Comparison of ENCODE assay signal across 16 cellular contexts in the genomic region with DNA sequence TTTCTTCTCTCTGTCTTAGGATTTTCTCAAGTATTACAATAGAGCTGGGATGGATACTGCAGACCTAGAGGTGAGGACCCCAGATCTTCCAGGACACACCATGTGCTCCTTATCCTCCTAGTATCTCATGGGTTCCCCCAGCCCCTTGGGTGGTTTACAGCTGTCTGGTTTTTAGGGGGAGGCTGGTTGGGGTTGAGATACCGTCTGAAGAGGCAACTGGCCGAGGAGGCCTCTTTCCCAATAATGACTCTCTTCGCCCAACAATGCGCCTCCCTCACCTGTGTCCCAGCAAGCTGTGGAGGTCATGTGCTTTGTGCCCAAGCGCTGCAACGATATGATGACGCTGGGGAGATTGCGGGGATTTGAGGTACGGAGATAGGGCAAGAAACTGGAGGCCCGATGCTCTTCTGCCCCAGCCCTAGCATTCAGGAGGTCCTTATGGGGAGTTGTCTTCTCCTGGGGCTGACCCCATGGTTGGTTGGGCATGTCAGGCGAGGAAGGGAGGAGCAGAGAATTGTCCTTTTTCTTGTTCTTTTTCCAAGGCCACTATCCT. TPM values are rescaled to one million over a fixed set of nuclear protein-coding genes. Genes with fewer than 3 reads are reported as not detected.
DNase-seq lines count a peak whose midpoint lies in the region; ATAC-seq, FAIRE-seq and TF ChIP-seq lines count a peak whose summit lies in the region.
"Had no signal": no experiment of that assay in that cellular context is flagged by ENCODE, and none has a peak within 500 bp of the region (broad histone marks: within the 10 kb centered on the region; RNA-seq: fewer than 3 reads in every experiment).

No MANE protein-coding gene starts in this region.

- DNase-seq in left ventricle myocardium inferior (no peak), left ventricle myocardium superior (no peak), astrocyte (ENCODE audit: low read depth) (no peak), naive B cell (no peak), tibial artery (peak in 1 of 2 donors; percentile 40), NCI-H524 (lab: John Stamatoyannopoulos, UW) (no peak)
- no peak for DNase-seq in activated CD8-positive, alpha-beta T cell treated with anti-CD3 and anti-CD28 coated beads, Interleukin-2, amount 10 ng/mL, durations not matched to agents 7 days and 5 days
- DNase-seq: CD8-positive, alpha-beta memory T cell; NCI-H1436; NCI-H2029; SHP77 had no signal

- peaks cover 8% of the 10 kb centered on the region for H3K4me1 Mint-ChIP-seq in astrocyte (ENCODE audit: low read depth, unreplicated experiment)
- H3K4me1 Mint-ChIP-seq in naive B cell = peaks cover 37 to 64% (median 61%) of the 10 kb centered on the region in 3 donors
- peaks cover 17% of the 10 kb centered on the region for H3K4me1 Mint-ChIP-seq in activated CD8-positive, alpha-beta T cell treated with anti-CD3 and anti-CD28 coated beads, Interleukin-2, amount 10 ng/mL, durations not matched to agents 7 days and 5 days (ENCODE audit: low read depth)

- H3K9me3 ChIP-seq in left ventricle myocardium inferior (replicated peaks) (no peaks in the 10 kb centered on the region), astrocyte (ENCODE audit: insufficient read depth, low read depth, low read length) (no peaks in the 10 kb centered on the region), tibial artery (no peaks in the 10 kb centered on the region)
- H3K9me3 ChIP-seq: SK-N-SH had no signal

- H3K4me3 Mint-ChIP-seq in astrocyte (ENCODE audit: unreplicated experiment) (peak overlapping the region; percentile 40), naive B cell (peak overlapping the region; percentile 10 to 81 (median 60))
- H3K4me3 Mint-ChIP-seq in activated CD8-positive, alpha-beta T cell treated with anti-CD3 and anti-CD28 coated beads, Interleukin-2, amount 10 ng/mL, durations not matched to agents 7 days and 5 days = no peak overlapping the region
- H3K4me3 Mint-ChIP-seq: CD8-positive, alpha-beta memory T cell had no signal

- H3K36me3 Mint-ChIP-seq in astrocyte (ENCODE audit: low read depth, unreplicated experiment) (peaks cover 50% of the 10 kb centered on the region), naive B cell (no peaks in the 10 kb centered on the region)
- H3K36me3 Mint-ChIP-seq in activated CD8-positive, alpha-beta T cell treated with anti-CD3 and anti-CD28 coated beads, Interleukin-2, amount 10 ng/mL, durations not matched to agents 7 days and 5 days (ENCODE audit: low read depth) = no peaks in the 10 kb centered on the region
- H3K36me3 Mint-ChIP-seq: CD8-positive, alpha-beta memory T cell had no signal

- CTCF ChIA-PET in activated CD8-positive, alpha-beta T cell treated with anti-CD3 and anti-CD28 coated beads, Interleukin-2, amount 10 ng/mL, durations not matched to agents 7 days and 5 days (lab: Charles Lee) = interaction anchor here (1.0 to 4.3 kb wide), 6 partner anchors 9 to 127 kb away, joined by 3 to 28 read pairs (median 4); no protein-coding TSS in a partner anchor

- H3K4me3 ChIP-seq in left ventricle myocardium inferior (peak overlapping the region; percentile 87), astrocyte (ENCODE audit: insufficient read depth, low read depth, low read length) (no peak overlapping the region), tibial artery (no peak overlapping the region)

- POLR2A ChIA-PET in activated CD8-positive, alpha-beta T cell treated with anti-CD3 and anti-CD28 coated beads, Interleukin-2, amount 10 ng/mL, durations not matched to agents 7 days and 5 days (lab: Charles Lee) = interaction anchor here (0.9 kb wide), 1 partner anchor 10 kb away, joined by 3 read pairs; no protein-coding TSS in a partner anchor

- H4K20me1 ChIP-seq in astrocyte (ENCODE audit: insufficient read depth, low read length) = peaks cover 7% of the 10 kb centered on the region

- H3K36me3 ChIP-seq in left ventricle myocardium inferior = peaks cover 29% of the 10 kb centered on the region
- H3K36me3 ChIP-seq in astrocyte (ENCODE audit: insufficient read depth, low read length) = no peaks in the 10 kb centered on the region
- peaks cover 26 to 59% (median 36%) of the 10 kb centered on the region in 3 donors for H3K36me3 ChIP-seq in tibial artery

- H3K4me2 ChIP-seq in astrocyte (ENCODE audit: low read length) = no peak overlapping the region
- H3K4me2 ChIP-seq: SK-N-SH had no signal

- H3K27me3 ChIP-seq in left ventricle myocardium inferior (ENCODE audit: low read depth) (peaks cover 26% of the 10 kb centered on the region), astrocyte (ENCODE audit: insufficient read depth, low read length) (peaks cover 11% of the 10 kb centered on the region), tibial artery (no peaks in the 10 kb centered on the region)

- no peak for FAIRE-seq in astrocyte (lab: Jason Lieb, UNC)
- FAIRE-seq: A204.1, H54 had no signal

- peaks cover 51% of the 10 kb centered on the region for H3K27me3 Mint-ChIP-seq in astrocyte (ENCODE audit: low read depth, unreplicated experiment)
- H3K27me3 Mint-ChIP-seq in naive B cell = peaks cover 49 to 82% (median 62%) of the 10 kb centered on the region in 3 donors
- H3K27me3 Mint-ChIP-seq in activated CD8-positive, alpha-beta T cell treated with anti-CD3 and anti-CD28 coated beads, Interleukin-2, amount 10 ng/mL, durations not matched to agents 7 days and 5 days (ENCODE audit: low read depth) = peaks cover 76% of the 10 kb centered on the region

- H3K27ac Mint-ChIP-seq in astrocyte (ENCODE audit: unreplicated experiment) (peak overlapping the region; percentile 77), naive B cell (peak overlapping the region in 5 of 6 donors; percentile 38 to 87 (median 63))
- H3K27ac Mint-ChIP-seq in activated CD8-positive, alpha-beta T cell treated with anti-CD3 and anti-CD28 coated beads, Interleukin-2, amount 10 ng/mL, durations not matched to agents 7 days and 5 days = no peak overlapping the region
- H3K27ac Mint-ChIP-seq: CD8-positive, alpha-beta memory T cell had no signal

- no peak overlapping the region for H3K9ac ChIP-seq in astrocyte (ENCODE audit: low read length)
- H3K9ac ChIP-seq: SK-N-SH had no signal

- no peak overlapping the region for H2AFZ ChIP-seq in astrocyte (ENCODE audit: low read depth, low read length)

- peak overlapping the region; percentile 78 for H3K27ac ChIP-seq in left ventricle myocardium inferior (replicated peaks)
- H3K27ac ChIP-seq in astrocyte (ENCODE audit: low read depth, low read length) = no peak overlapping the region
- peak overlapping the region; percentile 97 to 99 for H3K27ac ChIP-seq in tibial artery
- H3K27ac ChIP-seq: HL-60 had no signal

- H3K4me1 ChIP-seq in left ventricle myocardium inferior = peaks cover 85% of the 10 kb centered on the region
- H3K4me1 ChIP-seq in astrocyte (ENCODE audit: insufficient read depth, low read length) = peaks cover 14% of the 10 kb centered on the region
- H3K4me1 ChIP-seq in tibial artery = peaks cover 0 to 45% (median 37%) of the 10 kb centered on the region in 4 donors

- ATAC-seq in left ventricle myocardium superior (no peak), naive B cell (ENCODE audit: low read depth in 2 of 2) (no peak), GM21529 (IDR thresholded peaks at IDR 0.05; ENCODE audit: unreplicated experiment) (no peak)
- ATAC-seq in activated CD8-positive, alpha-beta T cell treated with anti-CD3 and anti-CD28 coated beads, Interleukin-2, amount 10 ng/mL, durations not matched to agents 7 days and 5 days = no peak

- TF ChIP-seq CTCF in left ventricle myocardium inferior (IDR thresholded peaks at IDR 0.05; ENCODE audit: borderline replicate concordance) (no peak), astrocyte (IDR thresholded peaks at IDR 0.05; ENCODE audit: insufficient read depth, low read depth, low read length) (no peak), tibial artery (IDR thresholded peaks at IDR 0.05) (no peak)

- intact Hi-C loops in left ventricle myocardium inferior (cut with micrococcal nuclease) (no loop called here), left ventricle myocardium superior (cut with micrococcal nuclease) (no loop called here), tibial artery (cut with DNase I; ENCODE audit: low total_unique reads) (loop anchor here (10.0 kb wide), 1 partner anchor 90 kb away; a partner anchor contains a TSS)

- no peaks in the 10 kb centered on the region for H3K79me2 ChIP-seq in astrocyte (ENCODE audit: insufficient read depth, low read length)

- H3K9me3 Mint-ChIP-seq in astrocyte (ENCODE audit: unreplicated experiment) = no peaks in the 10 kb centered on the region
- no peaks in the 10 kb centered on the region for H3K9me3 Mint-ChIP-seq in naive B cell
- no peaks in the 10 kb centered on the region for H3K9me3 Mint-ChIP-seq in activated CD8-positive, alpha-beta T cell treated with anti-CD3 and anti-CD28 coated beads, Interleukin-2, amount 10 ng/mL, durations not matched to agents 7 days and 5 days (ENCODE audit: insufficient read depth)
- H3K9me3 Mint-ChIP-seq: CD8-positive, alpha-beta memory T cell had no signal

RNA-seq across cellular contexts. Expression of a gene that starts 3.8 kb away (rescaled TPM):
- 9.7 TPM for total RNA-seq in left ventricle myocardium inferior
- total RNA-seq in left ventricle myocardium superior = 11.9 TPM
- total RNA-seq in astrocyte = 16.8 and 24.5 TPM in 2 replicates
- not detected for polyA plus RNA-seq in naive B cell (ENCODE audit: low read depth in 6 of 6)
- under 1 TPM; 0.37 TPM for total RNA-seq in activated CD8-positive, alpha-beta T cell treated with anti-CD3 and anti-CD28 coated beads, Interleukin-2, amount 10 ng/mL, durations not matched to agents 7 days and 5 days
- polyA plus RNA-seq: CD8-positive, alpha-beta memory T cell had no signal

RNA-seq across cellular contexts. Expression of a gene that starts 10.4 kb away (rescaled TPM):
- total RNA-seq in left ventricle myocardium inferior = 22.3 TPM
- 21.4 TPM for total RNA-seq in left ventricle myocardium superior
- total RNA-seq in astrocyte = 18.3 and 20.8 TPM in 2 replicates
- under 1 TPM in 5 of 6 donors, not detected in 1; 0.16 to 0.53 (median 0.29) TPM for polyA plus RNA-seq in naive B cell (ENCODE audit: low read depth in 6 of 6)
- total RNA-seq in activated CD8-positive, alpha-beta T cell treated with anti-CD3 and anti-CD28 coated beads, Interleukin-2, amount 10 ng/mL, durations not matched to agents 7 days and 5 days = 10 to 100 TPM; 15.4 to 17.8 TPM

RNA-seq across cellular contexts. Expression of a gene that starts 18.0 kb away (rescaled TPM):
- total RNA-seq in left ventricle myocardium inferior = 4.7 TPM
- total RNA-seq in left ventricle myocardium superior = 5.1 TPM
- total RNA-seq in astrocyte = 2.5 and 2.6 TPM in 2 replicates
- not detected for polyA plus RNA-seq in naive B cell (ENCODE audit: low read depth in 6 of 6)
- under 1 TPM; 0.84 to 0.99 TPM for total RNA-seq in activated CD8-positive, alpha-beta T cell treated with anti-CD3 and anti-CD28 coated beads, Interleukin-2, amount 10 ng/mL, durations not matched to agents 7 days and 5 days
- polyA plus RNA-seq: CD8-positive, alpha-beta memory T cell had no signal

RNA-seq across cellular contexts. Expression of a gene that starts 24.0 kb away (rescaled TPM):
- total RNA-seq in left ventricle myocardium inferior (12.3 TPM), left ventricle myocardium superior (11.9 TPM), astrocyte (43.3 and 43.6 TPM in 2 replicates)
- polyA plus RNA-seq in naive B cell (ENCODE audit: low read depth in 6 of 6) = 10 to 100 TPM; 15.8 to 42.0 (median 19.1) TPM
- total RNA-seq in activated CD8-positive, alpha-beta T cell treated with anti-CD3 and anti-CD28 coated beads, Interleukin-2, amount 10 ng/mL, durations not matched to agents 7 days and 5 days = 10 to 100 TPM; 16.8 to 17.9 TPM
